Comparison of ENCODE assay signal across 1 cellular context in genomic region chr17:43015579-43015978, GRCh38.
TF ChIP-seq lines count a peak whose summit lies in the region.

No MANE protein-coding gene starts in this region.

TF ChIP-seq in HCT116, 20 proteins besides CTCF, POLR2A, EP300 and RAD21 (continued from another document):
- TF ChIP-seq FOSL1 (IDR thresholded peaks at IDR 0.05; ENCODE audit: low read depth) (no peak), REST (IDR thresholded peaks at IDR 0.05; ENCODE audit: low read depth) (no peak)
